In genomic region chr15:89851665-89852341, GRCh38 we compare ENCODE assay signal across 9 cellular contexts. TPM values are rescaled to one million over a fixed set of nuclear protein-coding genes. Genes with fewer than 3 reads are reported as not detected.
DNase-seq lines count a peak whose midpoint lies in the region; ATAC-seq lines count a peak whose summit lies in the region.
"Had no signal": no experiment of that assay in that cellular context is flagged by ENCODE, and none has a peak within 500 bp of the region (broad histone marks: within the 10 kb centered on the region; RNA-seq: fewer than 3 reads in every experiment).

No MANE protein-coding gene starts in this region.

- DNase-seq in Caki2 (ENCODE audit: low read depth) (peak; percentile 67), KBM-7 (peak; percentile 42), NCI-H1092 (lab: John Stamatoyannopoulos, UW) (no peak), SJCRH30 (no peak)
- DNase-seq in stimulated activated CD4-positive, alpha-beta T cell treated with anti-CD3 and anti-CD28 coated beads, Interleukin-4, amount 100 ng/mL, for 4 hours, result no peak
- DNase-seq in activated CD8-positive, alpha-beta memory T cell treated with anti-CD3 and anti-CD28 coated beads, Interleukin-2, amount 50 U/mL, for 4 hours, result no peak
- DNase-seq: activated CD4-positive, alpha-beta T cell treated with anti-CD3 and anti-CD28 coated beads for 1 hour had no signal

- ATAC-seq in GM21723 (IDR thresholded peaks at IDR 0.05; ENCODE audit: unreplicated experiment) (peak; percentile 77), esophagus mucosa (peak; percentile 67)

- H3K36me3 ChIP-seq in SJCRH30, result peaks cover 3% of the 10 kb centered on the region; the same call in 1 of the 2 replicates

- H3K9me3 ChIP-seq in SJCRH30 (replicated peaks), result no peaks in the 10 kb centered on the region

- H3K27me3 ChIP-seq in SJCRH30, result no peaks in the 10 kb centered on the region

- no peaks in the 10 kb centered on the region for H3K4me1 ChIP-seq in SJCRH30

- in situ Hi-C loops in Caki2 (cut with HindIII; ENCODE audit: low pct_unique_long_range_greater_than_20kb, low sequenced_read_pairs) (no loop called here), KBM-7 (cut with MboI; ENCODE audit: low pct_unique_long_range_greater_than_20kb, low sequenced_read_pairs) (no loop called here)

- H3K27ac ChIP-seq in SJCRH30, result no peak overlapping the region

- no peak overlapping the region for H3K4me3 ChIP-seq in SJCRH30

RNA-seq across cellular contexts. Expression of gene ANPEP, which starts 37.2 kb away (rescaled TPM):
- total RNA-seq in Caki2 (2014; rRNA removed; shearing (Covaris generic); ENCODE audit: low replicate concordance), result not detected in 2 replicates
- 3.1 TPM for total RNA-seq in esophagus mucosa
- 0.28 and 0.77 TPM in 2 replicates for total RNA-seq in SJCRH30 (2014; rRNA removed; shearing (Covaris generic))

RNA-seq across cellular contexts. Expression of gene AP3S2, which starts 42.0 kb away (rescaled TPM):
- 94.2 and 123 TPM in 2 replicates for total RNA-seq in Caki2 (2014; rRNA removed; shearing (Covaris generic); ENCODE audit: low replicate concordance)
- 20.6 TPM for total RNA-seq in esophagus mucosa
- 46.1 and 53.4 TPM in 2 replicates for total RNA-seq in SJCRH30 (2014; rRNA removed; shearing (Covaris generic))

Comparison
In these comparisons a context has a peak if more than half of its experiments do, and no peak if none do; other contexts are left out.
1. DNase-seq: peak in Caki2 (single experiment) and KBM-7 (single experiment); none in NCI-H1092 (single experiment), stimulated activated CD4-positive, alpha-beta T cell treated with anti-CD3 and anti-CD28 coated beads, Interleukin-4, amount 100 ng/mL, for 4 hours (0 of 2), SJCRH30 (0 of 2) and activated CD8-positive, alpha-beta memory T cell treated with anti-CD3 and anti-CD28 coated beads, Interleukin-2, amount 50 U/mL, for 4 hours (single experiment).